Comparison of ENCODE assay signal across 8 cellular contexts in the genomic region with DNA sequence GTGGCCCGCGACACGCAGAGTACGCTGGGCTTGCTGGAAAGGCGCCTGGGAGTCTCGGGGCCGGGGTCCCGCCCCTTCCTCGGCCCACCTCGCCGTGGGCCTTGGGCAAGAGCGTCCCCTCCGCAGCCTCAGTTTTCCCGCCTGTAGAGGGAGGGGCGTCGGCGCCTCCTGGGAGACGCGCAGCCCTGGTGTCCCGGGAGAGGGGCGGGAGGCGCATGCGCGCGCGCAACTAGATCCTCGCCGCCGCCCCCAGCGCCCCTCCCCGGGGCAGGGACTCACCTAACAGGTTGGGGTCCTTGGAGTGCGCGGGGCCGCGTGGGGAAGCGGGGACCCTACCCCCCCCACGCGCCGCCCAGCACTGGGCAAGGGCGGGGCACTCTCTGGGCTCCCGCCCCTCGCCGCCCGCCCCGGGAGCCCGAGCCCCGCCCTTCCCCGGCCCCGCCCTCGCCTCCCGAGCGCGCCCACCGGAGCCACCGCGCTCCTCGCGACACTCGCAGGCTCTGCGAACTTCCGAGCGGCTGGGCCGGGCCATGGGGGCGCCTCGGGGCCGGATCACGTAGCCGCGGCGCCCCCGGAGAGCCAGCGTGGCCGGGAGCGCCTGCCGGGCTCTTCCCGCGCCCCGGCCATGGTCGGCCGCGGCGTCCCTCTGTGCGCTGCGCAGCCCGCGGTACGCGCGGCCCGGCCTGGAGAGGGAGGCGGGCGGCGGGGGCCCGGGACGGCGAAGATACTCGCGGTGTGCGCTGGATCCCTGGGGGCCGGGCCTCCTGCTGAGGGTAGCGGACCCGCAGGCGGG. TPM values are rescaled to one million over a fixed set of nuclear protein-coding genes. Genes with fewer than 3 reads are reported as not detected.
DNase-seq lines count a peak whose midpoint lies in the region; ATAC-seq, FAIRE-seq and TF ChIP-seq lines count a peak whose summit lies in the region.
"Had no signal": no experiment of that assay in that cellular context is flagged by ENCODE, and none has a peak within 500 bp of the region (broad histone marks: within the 10 kb centered on the region; RNA-seq: fewer than 3 reads in every experiment).

Gene KIF26A, plus strand, starts transcription at position 490 of the 793 bp plus-strand sequence. Its CDS starts 136 bp downstream, at position 626.

- no peaks in the 10 kb centered on the region for H3K79me2 ChIP-seq in PC-3 (ENCODE audit: low read length)

- H3K9ac ChIP-seq in PC-3 (ENCODE audit: low read length) (no peak within 1 kb of the TSS), mucosa of rectum (ENCODE audit: low read depth in 1 of 2, low read length in 2 of 2) (peak within 1 kb of the TSS in 1 of 2 donors; percentile 59)

- POLR2A ChIA-PET in PC-3 (lab: Charles Lee; ENCODE audit: unreplicated experiment), result no interaction called here

- H3K9me3 ChIP-seq in PC-3 (ENCODE audit: low read length), result no peaks in the 10 kb centered on the region
- no peaks in the 10 kb centered on the region for H3K9me3 ChIP-seq in mucosa of rectum (ENCODE audit: control insufficient read depth in 2 of 2, low read length in 2 of 2)

- no peaks in the 10 kb centered on the region for H3K36me3 ChIP-seq in PC-3 (ENCODE audit: low read depth, low read length)
- H3K36me3 ChIP-seq in mucosa of rectum (ENCODE audit: control insufficient read depth in 2 of 2, insufficient read depth in 2 of 2, low read length in 2 of 2), result no peaks in the 10 kb centered on the region

- no TSS peak for BruUV-seq in PC-3 (replicated peaks; lab: Mats Ljungman, UMichigan)

- H3K4me3 ChIP-seq in HFF-Myc (replicated peaks; ENCODE audit: low read depth, low read length) (peak within 1 kb of the TSS; percentile 65), PC-3 (ENCODE audit: low read length) (peak within 1 kb of the TSS; percentile 63), dorsolateral prefrontal cortex (peak within 1 kb of the TSS; percentile 24 to 72 (median 57)), mucosa of rectum (ENCODE audit: low read length in 2 of 2) (peak within 1 kb of the TSS; percentile 52 to 56)

- intact Hi-C loops in PC-3 (cut with micrococcal nuclease) (loop anchor here (10.0 kb wide), 1 partner anchor 507 kb away; no protein-coding TSS in a partner anchor), dorsolateral prefrontal cortex (cut with DNase I) (loop anchor here (5.0 to 10.0 kb wide), 5 partner anchors 61 to 494 kb away; no protein-coding TSS in a partner anchor)

- H3K27me3 ChIP-seq in PC-3 (ENCODE audit: low read length) (peaks cover 46% of the 10 kb centered on the region), dorsolateral prefrontal cortex (peaks cover 0 to 67% (median 47%) of the 10 kb centered on the region in 45 donors), mucosa of rectum (ENCODE audit: control insufficient read depth in 2 of 2, insufficient read depth in 2 of 2, low read length in 2 of 2) (peaks cover 24 to 38% of the 10 kb centered on the region in 2 donors)

- FAIRE-seq in urothelium cell line (lab: Jason Lieb, UNC), result peak; percentile 63

- DNase-seq in HFF-Myc (ENCODE audit: extremely low read depth, low read depth) (no peak), PC-3 (peak; percentile 25), dorsolateral prefrontal cortex (peak in 3 of 10 donors; percentile 37 to 44 (median 39)), urothelium cell line (ENCODE audit: low spot score) (peak; percentile 79), T-helper 2 cell (no peak), NCI-H2107 (lab: John Stamatoyannopoulos, UW) (no peak)

- H3K4me1 ChIP-seq in PC-3 (ENCODE audit: insufficient read depth, low read length), result peaks cover 5% of the 10 kb centered on the region; the same call in 1 of the 2 replicates
- H3K4me1 ChIP-seq in mucosa of rectum (ENCODE audit: control insufficient read depth in 2 of 2, insufficient read depth in 2 of 2, low read length in 2 of 2), result peaks cover 23 to 33% of the 10 kb centered on the region in 2 donors

- H2AFZ ChIP-seq in PC-3 (ENCODE audit: low read length), result peak within 1 kb of the TSS; percentile 90

- peak; percentile 36 for ATAC-seq in PC-3

- no peaks in the 10 kb centered on the region for H3F3A ChIP-seq in PC-3 (ENCODE audit: low read length, unreplicated experiment)

- no peaks in the 10 kb centered on the region for H4K20me1 ChIP-seq in PC-3 (ENCODE audit: low read length)

- CTCF ChIA-PET in PC-3 (lab: Charles Lee), result interaction anchor here (0.7 kb wide), 1 partner anchor 60 kb away, joined by 3 read pairs; no protein-coding TSS in a partner anchor

- TF ChIP-seq CTCF in HFF-Myc (IDR thresholded peaks at IDR 0.05; ENCODE audit: low read depth, low read length, missing control alignments) (no peak), PC-3 (conservative IDR thresholded peaks at IDR 0.05; ENCODE audit: low read depth, low read length) (no peak), dorsolateral prefrontal cortex (IDR thresholded peaks at IDR 0.05 in 54 of 56, conservative IDR thresholded peaks at IDR 0.05 in 2 of 56; ENCODE audit: low read depth in 1 of 56, partially characterized antibody in 56 of 56) (no peak)

- H3K27ac ChIP-seq in PC-3 (ENCODE audit: low read length) (no peak within 1 kb of the TSS), dorsolateral prefrontal cortex (peak within 1 kb of the TSS in 7 of 59 donors; percentile 2 to 57 (median 25)), mucosa of rectum (ENCODE audit: low read depth in 2 of 2, low read length in 2 of 2) (no peak within 1 kb of the TSS)

- H3K9me2 ChIP-seq in PC-3 (replicated peaks; ENCODE audit: low read length), result no peaks in the 10 kb centered on the region

- H3K4me2 ChIP-seq in PC-3 (ENCODE audit: low read length), result peak within 1 kb of the TSS; percentile 91

RNA-seq across cellular contexts. Expression of gene KIF26A, which starts in this region (rescaled TPM):
- total RNA-seq in PC-3 (2014; rRNA removed), result 3.1 TPM in 2 replicates
- total RNA-seq in dorsolateral prefrontal cortex, result 1 to 10 TPM in 119 of 120 experiments, under 1 TPM in 1; 0.89 to 5.4 (median 2.5) TPM
- total RNA-seq: RPMI7951 had no signal

Comparison
In these comparisons a context has a peak if more than half of its experiments do, and no peak if none do; other contexts are left out.
1. DNase-seq: peak in PC-3 (single experiment) and urothelium cell line (single experiment); none in HFF-Myc (single experiment), T-helper 2 cell (0 of 5) and NCI-H2107 (single experiment).
2. Peak in every context shown above with its lines, with median percentiles within 50 percentile points of each other: H3K4me3 ChIP-seq.